8 cellular contexts compared by ENCODE assay signal in genomic region chr6:144007779-144008500, GRCh38. TPM values are rescaled to one million over a fixed set of nuclear protein-coding genes. Genes with fewer than 3 reads are reported as not detected.
A peak's percentile ranks its signal among the peaks of the same experiment; 100 is the strongest.
DNase-seq lines count a peak whose midpoint lies in the region; ATAC-seq and TF ChIP-seq lines count a peak whose summit lies in the region.

Gene PLAGL1, minus strand, starts transcription at chr6:144008259. Its CDS starts 60,123 bp downstream, at chr6:143948136.

- H3K27me3 Mint-ChIP-seq in activated T-cell treated with anti-CD3 and anti-CD28 coated beads, Interleukin-2, amount 50 U/mL, for 4 hours (ENCODE audit: low read depth) = peaks cover 19% of the 10 kb centered on the region
- peaks cover 29% of the 10 kb centered on the region for H3K27me3 Mint-ChIP-seq in neural crest cell (ENCODE audit: low read depth)

- peak within 1 kb of the TSS; percentile 34 for H3K27ac ChIP-seq in foreskin keratinocyte

- H3K4me3 Mint-ChIP-seq in activated T-cell treated with anti-CD3 and anti-CD28 coated beads, Interleukin-2, amount 50 U/mL, for 4 hours = peak within 1 kb of the TSS; percentile 73
- H3K4me3 Mint-ChIP-seq in neural crest cell = peak within 1 kb of the TSS; percentile 93

- DNase-seq in G401 (ENCODE audit: low spot score) = peak; percentile 35
- peak; percentile 67 for DNase-seq in LHCN-M2 (ENCODE audit: low read depth)
- DNase-seq in activated T-cell treated with anti-CD3 and anti-CD28 coated beads, Interleukin-2, amount 50 U/mL, for 4 hours = peak; percentile 4
- DNase-seq in foreskin keratinocyte = peak in 1 of 2 donors; percentile 20
- DNase-seq in neural crest cell (ENCODE audit: low read depth, low spot score) = peak; percentile 41

- peaks cover 8% of the 10 kb centered on the region for H3K4me1 ChIP-seq in foreskin keratinocyte

- H3K36me3 Mint-ChIP-seq in activated T-cell treated with anti-CD3 and anti-CD28 coated beads, Interleukin-2, amount 50 U/mL, for 4 hours (ENCODE audit: insufficient read depth) = no peaks in the 10 kb centered on the region
- H3K36me3 Mint-ChIP-seq in neural crest cell (ENCODE audit: low read depth) = peaks cover 11% of the 10 kb centered on the region

- H3K9me3 Mint-ChIP-seq in activated T-cell treated with anti-CD3 and anti-CD28 coated beads, Interleukin-2, amount 50 U/mL, for 4 hours = peaks cover 3% of the 10 kb centered on the region
- H3K9me3 Mint-ChIP-seq in neural crest cell = peaks cover 5% of the 10 kb centered on the region

- peak; percentile 63 for ATAC-seq in GM21717 (IDR thresholded peaks at IDR 0.05; ENCODE audit: unreplicated experiment)
- peak; percentile 82 to 85 for ATAC-seq in activated T-cell treated with anti-CD3 and anti-CD28 coated beads, Interleukin-2, amount 50 U/mL, for 4 hours
- ATAC-seq in foreskin keratinocyte = peak; percentile 69
- ATAC-seq in GM18873 (IDR thresholded peaks at IDR 0.05; ENCODE audit: low FRiP score, unreplicated experiment) = no peak
- no peak for ATAC-seq in HG03439 (IDR thresholded peaks at IDR 0.05; ENCODE audit: unreplicated experiment)

- in situ Hi-C loops in G401 (cut with HindIII; ENCODE audit: low sequenced_read_pairs) = no loop called here

- peaks cover 8% of the 10 kb centered on the region for H3K4me1 Mint-ChIP-seq in activated T-cell treated with anti-CD3 and anti-CD28 coated beads, Interleukin-2, amount 50 U/mL, for 4 hours (ENCODE audit: low read depth)
- H3K4me1 Mint-ChIP-seq in neural crest cell = peaks cover 10% of the 10 kb centered on the region

- H3K27me3 ChIP-seq in foreskin keratinocyte = peaks cover 6% of the 10 kb centered on the region

- no peak for TF ChIP-seq CTCF in foreskin keratinocyte (conservative IDR thresholded peaks at IDR 0.05)
- TF ChIP-seq CTCF in neural crest cell (conservative IDR thresholded peaks at IDR 0.05) = no peak

- peak within 1 kb of the TSS; percentile 44 for H3K27ac Mint-ChIP-seq in neural crest cell (ENCODE audit: unreplicated experiment)

RNA-seq across cellular contexts. Expression of gene PLAGL1, which starts in this region (rescaled TPM):
- total RNA-seq in G401 (2014; rRNA removed; shearing (Covaris generic)) = 5.5 and 9.9 TPM in 2 replicates
- total RNA-seq in LHCN-M2 (2014; rRNA removed) = 9.2 and 13.7 TPM in 2 replicates
- polyA plus RNA-seq in LHCN-M2 (2012) = 10.5 TPM
- 1 to 10 TPM; 6.5 to 8.9 (median 7.8) TPM for total RNA-seq in activated T-cell treated with anti-CD3 and anti-CD28 coated beads, Interleukin-2, amount 50 U/mL, for 4 hours
- total RNA-seq in foreskin keratinocyte = 8.8 and 9.9 TPM in 2 replicates
- 5.0 TPM in 2 replicates for polyA plus RNA-seq in foreskin keratinocyte
- 29.7 and 29.9 TPM in 2 replicates for total RNA-seq in neural crest cell

Comparison
In these comparisons a context has a peak if more than half of its experiments do, and no peak if none do; other contexts are left out.
1. ATAC-seq: peak in GM21717 (single experiment), activated T-cell treated with anti-CD3 and anti-CD28 coated beads, Interleukin-2, amount 50 U/mL, for 4 hours (2 of 2) and foreskin keratinocyte (single experiment); none in GM18873 (single experiment) and HG03439 (single experiment).